Comparison of ENCODE assay signal across 10 cellular contexts in genomic region chr22:37416806-37417205, GRCh38. TPM values are rescaled to one million over a fixed set of nuclear protein-coding genes. Genes with fewer than 3 reads are reported as not detected.
A peak's percentile ranks its signal among the peaks of the same experiment; 100 is the strongest.
DNase-seq lines count a peak whose midpoint lies in the region; ATAC-seq and TF ChIP-seq lines count a peak whose summit lies in the region.
"Had no signal": no experiment of that assay in that cellular context is flagged by ENCODE, and none has a peak within 500 bp of the region (broad histone marks: within the 10 kb centered on the region; RNA-seq: fewer than 3 reads in every experiment).

No MANE protein-coding gene starts in this region.

- peaks cover 30% of the 10 kb centered on the region for H3K4me1 Mint-ChIP-seq in activated T-cell treated with anti-CD3 and anti-CD28 coated beads, Interleukin-2, amount 50 U/mL, for 72 hours (ENCODE audit: low read depth)

- TF ChIP-seq CTCF in Loucy (conservative IDR thresholded peaks at IDR 0.05; ENCODE audit: low read length) = no peak

- H3K79me2 ChIP-seq in Loucy (ENCODE audit: insufficient read depth, low read length) = no peaks in the 10 kb centered on the region

- H2AFZ ChIP-seq in Loucy (ENCODE audit: low read length) = no peak overlapping the region

- peak; percentile 64 to 68 for ATAC-seq in activated T-cell treated with anti-CD3 and anti-CD28 coated beads, Interleukin-2, amount 50 U/mL, for 72 hours (replicated peaks in 1 of 2)
- ATAC-seq in HG02840 (IDR thresholded peaks at IDR 0.05; ENCODE audit: low FRiP score, unreplicated experiment) = no peak
- no peak for ATAC-seq in GM19455 (IDR thresholded peaks at IDR 0.05; ENCODE audit: unreplicated experiment)

- no peak overlapping the region for H3K27ac ChIP-seq in effector memory CD4-positive, alpha-beta T cell (ENCODE audit: insufficient read depth, low read length, poor library complexity, severe bottlenecking)

- H3K9me3 Mint-ChIP-seq in activated T-cell treated with anti-CD3 and anti-CD28 coated beads, Interleukin-2, amount 50 U/mL, for 72 hours = no peaks in the 10 kb centered on the region
- H3K9me3 Mint-ChIP-seq: stimulated activated naive CD8-positive, alpha-beta T cell treated with anti-CD3 and anti-CD28 coated beads, Interleukin-15, Interleukin-2, amounts not matched to agents 100 ng/mL and 50 ng/mL, for 24 hours had no signal

- peaks cover 57% of the 10 kb centered on the region for H3K27me3 Mint-ChIP-seq in activated T-cell treated with anti-CD3 and anti-CD28 coated beads, Interleukin-2, amount 50 U/mL, for 72 hours (ENCODE audit: low read depth)

- no peaks in the 10 kb centered on the region for H4K20me1 ChIP-seq in Loucy (ENCODE audit: insufficient read depth, low read length, poor library complexity, severe bottlenecking)

- no peak overlapping the region for H3K9ac ChIP-seq in Loucy (ENCODE audit: low read depth, low read length, poor library complexity, severe bottlenecking)

- H3K4me3 ChIP-seq in Loucy (ENCODE audit: low read length, poor library complexity, severe bottlenecking) = peak overlapping the region; percentile 22
- H3K4me3 ChIP-seq in effector memory CD4-positive, alpha-beta T cell (ENCODE audit: insufficient read depth, low read depth, low read length, poor library complexity, severe bottlenecking) = no peak overlapping the region

- peaks cover 5% of the 10 kb centered on the region for H3K27me3 ChIP-seq in Loucy (ENCODE audit: insufficient read depth, low read length, poor library complexity, severe bottlenecking)
- peaks cover 27% of the 10 kb centered on the region for H3K27me3 ChIP-seq in effector memory CD4-positive, alpha-beta T cell (replicated peaks; ENCODE audit: control insufficient read depth, insufficient read depth, low read length, poor library complexity, severe bottlenecking)

- H3K36me3 Mint-ChIP-seq in activated T-cell treated with anti-CD3 and anti-CD28 coated beads, Interleukin-2, amount 50 U/mL, for 72 hours (ENCODE audit: insufficient read depth in 2 of 2) = no peaks in the 10 kb centered on the region

- H3K4me1 ChIP-seq in Loucy (ENCODE audit: insufficient read depth, low read length, poor library complexity, severe bottlenecking) = peaks cover 20% of the 10 kb centered on the region
- peaks cover 18% of the 10 kb centered on the region for H3K4me1 ChIP-seq in effector memory CD4-positive, alpha-beta T cell (ENCODE audit: control insufficient read depth, insufficient read depth, low read length, poor library complexity, severe bottlenecking)

- H3K4me2 ChIP-seq in Loucy (ENCODE audit: low read depth, low read length, poor library complexity, severe bottlenecking) = peak overlapping the region; percentile 32

- no peaks in the 10 kb centered on the region for H3F3A ChIP-seq in Loucy (ENCODE audit: low read depth)

- H3K36me3 ChIP-seq in Loucy (ENCODE audit: insufficient read depth, low read length) = no peaks in the 10 kb centered on the region
- H3K36me3 ChIP-seq in effector memory CD4-positive, alpha-beta T cell (ENCODE audit: control insufficient read depth, insufficient read depth, low read length) = no peaks in the 10 kb centered on the region

- H3K4me3 Mint-ChIP-seq in activated T-cell treated with anti-CD3 and anti-CD28 coated beads, Interleukin-2, amount 50 U/mL, for 72 hours = no peak overlapping the region
- H3K4me3 Mint-ChIP-seq: stimulated activated naive CD8-positive, alpha-beta T cell treated with anti-CD3 and anti-CD28 coated beads, Interleukin-15, Interleukin-2, amounts not matched to agents 100 ng/mL and 50 ng/mL, for 24 hours had no signal

- DNase-seq in CMK (ENCODE audit: low read depth) = peak; percentile 38
- DNase-seq in activated T-cell treated with anti-CD3 and anti-CD28 coated beads, Interleukin-2, amount 50 U/mL, for 72 hours = peak; percentile 25 to 41
- DNase-seq in middle frontal gyrus (ENCODE audit: extremely low spot score, low spot score) = peak; percentile 57
- no peak for DNase-seq in effector memory CD4-positive, alpha-beta T cell
- DNase-seq in NCI-H2029 treated with DMSO at 0.1 percent for 48 hours (lab: John Stamatoyannopoulos, UW) = no peak
- DNase-seq: islet precursor cell had no signal

- H3K9me3 ChIP-seq in Loucy (ENCODE audit: insufficient read depth, low read depth, low read length) = no peaks in the 10 kb centered on the region
- H3K9me3 ChIP-seq in effector memory CD4-positive, alpha-beta T cell (ENCODE audit: control insufficient read depth, low read length) = no peaks in the 10 kb centered on the region

- H3K27ac Mint-ChIP-seq in activated T-cell treated with anti-CD3 and anti-CD28 coated beads, Interleukin-2, amount 50 U/mL, for 72 hours = no peak overlapping the region
- H3K27ac Mint-ChIP-seq: stimulated activated naive CD8-positive, alpha-beta T cell treated with anti-CD3 and anti-CD28 coated beads, Interleukin-15, Interleukin-2, amounts not matched to agents 100 ng/mL and 50 ng/mL, for 24 hours had no signal

- H3K9me2 ChIP-seq in Loucy (replicated peaks; ENCODE audit: low read depth, low read length) = no peaks in the 10 kb centered on the region

RNA-seq across cellular contexts. Expression of gene ELFN2, which starts 10.5 kb away (rescaled TPM):
- under 1 TPM; 0.58 to 0.62 TPM for total RNA-seq in activated T-cell treated with anti-CD3 and anti-CD28 coated beads, Interleukin-2, amount 50 U/mL, for 72 hours

Comparison
In these comparisons a context has a peak if more than half of its experiments do, and no peak if none do; other contexts are left out.
1. DNase-seq: peak in CMK (single experiment), activated T-cell treated with anti-CD3 and anti-CD28 coated beads, Interleukin-2, amount 50 U/mL, for 72 hours (2 of 2) and middle frontal gyrus (single experiment); none in effector memory CD4-positive, alpha-beta T cell (0 of 3) and NCI-H2029 treated with DMSO at 0.1 percent for 48 hours (single experiment).
2. ATAC-seq: peak in activated T-cell treated with anti-CD3 and anti-CD28 coated beads, Interleukin-2, amount 50 U/mL, for 72 hours (2 of 2); none in HG02840 (single experiment) and GM19455 (single experiment).